ENCODE assay signal across 1 cellular context in the genomic region with DNA sequence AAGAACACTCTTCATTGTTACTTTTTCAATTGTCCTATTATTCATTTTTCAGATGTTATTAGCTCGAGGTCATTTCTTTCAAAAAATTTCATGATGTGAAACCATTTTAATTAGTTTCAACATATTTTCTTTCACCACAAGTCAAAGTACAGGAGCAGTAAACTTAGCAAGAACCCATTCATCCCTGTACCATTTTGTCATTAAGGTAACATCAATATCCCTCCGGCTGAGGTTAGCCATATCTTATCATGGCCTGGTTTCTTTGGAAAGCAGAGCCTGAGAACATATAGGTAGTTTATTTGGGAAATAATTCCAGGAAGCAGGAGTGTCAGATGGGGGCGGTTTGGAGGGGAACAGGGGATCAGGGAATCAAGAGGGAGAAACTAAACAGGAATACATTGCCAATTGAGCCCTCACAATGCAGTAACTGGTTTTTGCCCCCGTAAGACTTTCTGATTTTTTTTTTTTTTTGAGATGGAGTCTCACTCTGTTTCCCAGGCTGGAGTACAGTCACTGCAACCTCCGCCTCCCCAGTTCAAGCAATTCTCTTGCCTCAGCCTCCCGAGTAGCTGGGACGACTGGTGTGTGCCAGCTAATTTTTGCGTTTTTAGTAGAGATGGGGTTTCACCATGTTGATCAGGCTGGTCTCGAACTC.
TF ChIP-seq lines count a peak whose summit lies in the region.

No MANE protein-coding gene starts in this region.

TF ChIP-seq in endothelial cell of umbilical vein, 7 proteins besides CTCF, POLR2A, EP300 and RAD21 (continued from another document):
- TF ChIP-seq MAX (IDR thresholded peaks at IDR 0.05; ENCODE audit: insufficient read depth, insufficient read length) (no peak), POLR2AphosphoS5 (IDR thresholded peaks at IDR 0.05; ENCODE audit: insufficient read depth, low read depth, low read length) (no peak), EZH2 (IDR thresholded peaks at IDR 0.05; ENCODE audit: borderline replicate concordance, low read depth, low read length, severe bottlenecking) (no peak)
